In the genomic region with DNA sequence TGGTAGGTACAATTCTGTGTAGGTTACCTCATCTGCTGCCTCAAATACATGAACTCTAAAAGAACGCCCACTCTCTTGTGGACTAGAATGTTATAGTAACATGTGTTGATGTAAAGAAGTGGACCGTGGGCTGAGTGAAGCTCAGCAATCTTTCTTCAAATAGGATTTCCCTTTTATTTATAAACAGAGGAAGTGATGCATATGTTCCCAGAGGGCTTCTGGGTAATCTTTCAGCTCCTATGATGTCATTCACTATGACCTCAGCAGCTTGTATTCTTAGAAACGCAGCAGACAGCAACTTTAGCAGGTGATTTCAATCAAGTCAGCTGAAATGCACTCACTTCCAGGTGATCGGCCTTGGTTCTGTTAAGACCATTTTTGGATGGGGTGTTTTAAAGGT, we compare ENCODE assay signal across 1 cellular context.
TF ChIP-seq lines count a peak whose summit lies in the region.

No MANE protein-coding gene starts in this region.

TF ChIP-seq in GM12878, 131 proteins besides CTCF, POLR2A, EP300 and RAD21 (continued from another document):
- TF ChIP-seq, protein P1, sequence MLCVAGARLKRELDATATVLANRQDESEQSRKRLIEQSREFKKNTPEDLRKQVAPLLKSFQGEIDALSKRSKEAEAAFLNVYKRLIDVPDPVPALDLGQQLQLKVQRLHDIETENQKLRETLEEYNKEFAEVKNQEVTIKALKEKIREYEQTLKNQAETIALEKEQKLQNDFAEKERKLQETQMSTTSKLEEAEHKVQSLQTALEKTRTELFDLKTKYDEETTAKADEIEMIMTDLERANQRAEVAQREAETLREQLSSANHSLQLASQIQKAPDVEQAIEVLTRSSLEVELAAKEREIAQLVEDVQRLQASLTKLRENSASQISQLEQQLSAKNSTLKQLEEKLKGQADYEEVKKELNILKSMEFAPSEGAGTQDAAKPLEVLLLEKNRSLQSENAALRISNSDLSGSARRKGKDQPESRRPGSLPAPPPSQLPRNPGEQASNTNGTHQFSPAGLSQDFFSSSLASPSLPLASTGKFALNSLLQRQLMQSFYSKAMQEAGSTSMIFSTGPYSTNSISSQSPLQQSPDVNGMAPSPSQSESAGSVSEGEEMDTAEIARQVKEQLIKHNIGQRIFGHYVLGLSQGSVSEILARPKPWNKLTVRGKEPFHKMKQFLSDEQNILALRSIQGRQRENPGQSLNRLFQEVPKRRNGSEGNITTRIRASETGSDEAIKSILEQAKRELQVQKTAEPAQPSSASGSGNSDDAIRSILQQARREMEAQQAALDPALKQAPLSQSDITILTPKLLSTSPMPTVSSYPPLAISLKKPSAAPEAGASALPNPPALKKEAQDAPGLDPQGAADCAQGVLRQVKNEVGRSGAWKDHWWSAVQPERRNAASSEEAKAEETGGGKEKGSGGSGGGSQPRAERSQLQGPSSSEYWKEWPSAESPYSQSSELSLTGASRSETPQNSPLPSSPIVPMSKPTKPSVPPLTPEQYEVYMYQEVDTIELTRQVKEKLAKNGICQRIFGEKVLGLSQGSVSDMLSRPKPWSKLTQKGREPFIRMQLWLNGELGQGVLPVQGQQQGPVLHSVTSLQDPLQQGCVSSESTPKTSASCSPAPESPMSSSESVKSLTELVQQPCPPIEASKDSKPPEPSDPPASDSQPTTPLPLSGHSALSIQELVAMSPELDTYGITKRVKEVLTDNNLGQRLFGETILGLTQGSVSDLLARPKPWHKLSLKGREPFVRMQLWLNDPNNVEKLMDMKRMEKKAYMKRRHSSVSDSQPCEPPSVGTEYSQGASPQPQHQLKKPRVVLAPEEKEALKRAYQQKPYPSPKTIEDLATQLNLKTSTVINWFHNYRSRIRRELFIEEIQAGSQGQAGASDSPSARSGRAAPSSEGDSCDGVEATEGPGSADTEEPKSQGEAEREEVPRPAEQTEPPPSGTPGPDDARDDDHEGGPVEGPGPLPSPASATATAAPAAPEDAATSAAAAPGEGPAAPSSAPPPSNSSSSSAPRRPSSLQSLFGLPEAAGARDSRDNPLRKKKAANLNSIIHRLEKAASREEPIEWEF (IDR thresholded peaks at IDR 0.05; ENCODE audit: insufficient replicate concordance, low read depth, low read length), result no peak
- TF ChIP-seq JUNB (IDR thresholded peaks at IDR 0.05) (peak; percentile 51; the same call in 1 of the 2 replicates), ATF7 (IDR thresholded peaks at IDR 0.05; ENCODE audit: low read depth) (peak; percentile 96), SUZ12 (IDR thresholded peaks at IDR 0.05; ENCODE audit: unreplicated experiment) (no peak), SREBF1 (IDR thresholded peaks at IDR 0.05; ENCODE audit: low read length) (no peak), NFIC (IDR thresholded peaks at IDR 0.05; ENCODE audit: low read depth, low read length) (peak; percentile 69), RELA (IDR thresholded peaks at IDR 0.05; ENCODE audit: borderline replicate concordance, partially characterized antibody) (no peak), NFYA (IDR thresholded peaks at IDR 0.05; ENCODE audit: borderline replicate concordance, low read depth, low read length) (no peak)
- TF ChIP-seq, protein P2, sequence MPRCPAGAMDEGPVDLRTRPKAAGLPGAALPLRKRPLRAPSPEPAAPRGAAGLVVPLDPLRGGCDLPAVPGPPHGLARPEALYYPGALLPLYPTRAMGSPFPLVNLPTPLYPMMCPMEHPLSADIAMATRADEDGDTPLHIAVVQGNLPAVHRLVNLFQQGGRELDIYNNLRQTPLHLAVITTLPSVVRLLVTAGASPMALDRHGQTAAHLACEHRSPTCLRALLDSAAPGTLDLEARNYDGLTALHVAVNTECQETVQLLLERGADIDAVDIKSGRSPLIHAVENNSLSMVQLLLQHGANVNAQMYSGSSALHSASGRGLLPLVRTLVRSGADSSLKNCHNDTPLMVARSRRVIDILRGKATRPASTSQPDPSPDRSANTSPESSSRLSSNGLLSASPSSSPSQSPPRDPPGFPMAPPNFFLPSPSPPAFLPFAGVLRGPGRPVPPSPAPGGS (IDR thresholded peaks at IDR 0.05; ENCODE audit: borderline replicate concordance, insufficient read depth, low read depth, low read length, poor library complexity, severe bottlenecking), result no peak
- TF ChIP-seq, protein P3, sequence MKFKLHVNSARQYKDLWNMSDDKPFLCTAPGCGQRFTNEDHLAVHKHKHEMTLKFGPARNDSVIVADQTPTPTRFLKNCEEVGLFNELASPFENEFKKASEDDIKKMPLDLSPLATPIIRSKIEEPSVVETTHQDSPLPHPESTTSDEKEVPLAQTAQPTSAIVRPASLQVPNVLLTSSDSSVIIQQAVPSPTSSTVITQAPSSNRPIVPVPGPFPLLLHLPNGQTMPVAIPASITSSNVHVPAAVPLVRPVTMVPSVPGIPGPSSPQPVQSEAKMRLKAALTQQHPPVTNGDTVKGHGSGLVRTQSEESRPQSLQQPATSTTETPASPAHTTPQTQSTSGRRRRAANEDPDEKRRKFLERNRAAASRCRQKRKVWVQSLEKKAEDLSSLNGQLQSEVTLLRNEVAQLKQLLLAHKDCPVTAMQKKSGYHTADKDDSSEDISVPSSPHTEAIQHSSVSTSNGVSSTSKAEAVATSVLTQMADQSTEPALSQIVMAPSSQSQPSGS (IDR thresholded peaks at IDR 0.05; ENCODE audit: low read length), result peak; percentile 94
